Comparison of ENCODE assay signal across 19 cellular contexts in genomic region chr13:73900591-73900990, GRCh38.
"Had no signal": no experiment of that assay in that cellular context is flagged by ENCODE, and none has a peak within 500 bp of the region (broad histone marks: within the 10 kb centered on the region; RNA-seq: fewer than 3 reads in every experiment).

No MANE protein-coding gene starts in this region.

- DNase-seq: colonic mucosa; dermis blood vessel endothelial cell; endodermal cell; heart left ventricle; hippocampal formation; kidney glomerular epithelial cell; mammary epithelial cell; naive thymus-derived CD4-positive, alpha-beta T cell; nephron progenitor cell; stimulated activated CD4-positive, alpha-beta T cell treated with anti-CD3 and anti-CD28 coated beads, Interleukin-2, amount 100 ng/mL, for 24 hours; stimulated activated CD4-positive, alpha-beta T cell treated with anti-CD3 and anti-CD28 coated beads, Interleukin-4, amount 100 ng/mL, for 4 hours; stimulated activated naive B cell treated with anti-CD40 and anti-IgM and Interleukin-4, amounts not matched to agents 10 μg/mL and 1 μg/mL and 100 μg/mL, for 72 hours; stimulated activated naive CD8-positive, alpha-beta T cell treated with anti-CD3 and anti-CD28 coated beads, Interleukin-15, amount 100 ng/mL, for 72 hours; testis; upper lobe of right lung had no signal

- H3K27me3 ChIP-seq: colonic mucosa, heart left ventricle, testis, tibial nerve, upper lobe of right lung, vagina had no signal

- FAIRE-seq: frontal cortex had no signal

- H3K9me3 ChIP-seq: colonic mucosa, testis, tibial nerve, upper lobe of right lung, vagina had no signal

- H3K4me3 ChIP-seq: colonic mucosa, heart left ventricle, skin epidermis, testis, tibial nerve, upper lobe of right lung, vagina had no signal

- H3K27ac ChIP-seq: colonic mucosa, heart left ventricle, skin epidermis, testis, tibial nerve, upper lobe of right lung, vagina had no signal

- H3K4me1 ChIP-seq: colonic mucosa, testis, tibial nerve, upper lobe of right lung had no signal

- H3K36me3 ChIP-seq: colonic mucosa, heart left ventricle, tibial nerve, upper lobe of right lung, vagina had no signal
